In the genomic region with DNA sequence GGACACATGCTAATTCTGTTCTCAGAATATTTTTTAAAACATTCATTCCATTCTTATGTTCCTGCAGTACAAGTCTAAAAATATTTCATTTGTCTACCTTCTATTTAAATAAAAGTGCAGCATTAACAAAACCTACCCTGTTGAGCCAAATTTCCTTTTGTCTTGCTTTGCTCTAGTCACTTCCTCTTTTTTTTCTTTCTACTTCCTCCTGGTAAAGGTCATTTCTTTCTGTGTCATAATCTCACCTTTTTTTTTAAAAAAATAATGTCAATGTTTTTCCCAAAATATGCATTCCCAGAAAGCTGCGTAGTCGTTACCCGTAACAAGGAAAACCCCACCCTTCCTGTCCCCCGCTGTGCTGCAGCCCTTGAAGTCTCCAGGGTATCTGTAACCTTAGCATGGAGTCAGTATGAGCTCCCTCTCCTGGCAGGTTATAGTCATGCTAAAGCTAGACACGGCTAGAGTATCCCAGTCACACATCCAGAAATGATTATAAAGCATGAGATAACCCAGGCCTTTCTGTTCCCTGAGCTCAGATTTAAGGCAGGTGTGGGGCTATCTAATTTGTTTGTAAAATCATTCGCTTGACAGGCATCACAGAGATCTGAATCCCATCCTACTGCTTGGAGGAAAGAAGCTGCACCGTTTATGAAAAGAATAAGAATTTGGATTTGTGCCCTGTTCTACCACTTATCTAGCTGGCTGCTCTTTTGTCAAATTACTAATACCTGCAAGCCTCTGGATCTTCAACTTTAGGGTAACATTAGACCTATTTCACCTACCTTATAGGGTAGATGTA, we compare ENCODE assay signal across 8 cellular contexts. TPM values are rescaled to one million over a fixed set of nuclear protein-coding genes. Genes with fewer than 3 reads are reported as not detected.
DNase-seq lines count a peak whose midpoint lies in the region; ATAC-seq and TF ChIP-seq lines count a peak whose summit lies in the region.

No MANE protein-coding gene starts in this region.

- H3K4me3 Mint-ChIP-seq in CD4-positive, alpha-beta T cell, result peak overlapping the region; percentile 94

- no peaks in the 10 kb centered on the region for H3K9me3 ChIP-seq in CD4-positive, alpha-beta T cell (ENCODE audit: control insufficient read depth, low read length)

- H3K27ac Mint-ChIP-seq in CD4-positive, alpha-beta T cell, result peak overlapping the region; percentile 69

- TF ChIP-seq CTCF in CD4-positive, alpha-beta T cell (IDR thresholded peaks at IDR 0.05), result peak; percentile 74

- H3K9me3 Mint-ChIP-seq in CD4-positive, alpha-beta T cell, result no peaks in the 10 kb centered on the region

- H3K27me3 Mint-ChIP-seq in CD4-positive, alpha-beta T cell, result no peaks in the 10 kb centered on the region

- no peaks in the 10 kb centered on the region for H3K27me3 ChIP-seq in CD4-positive, alpha-beta T cell (ENCODE audit: control insufficient read depth, insufficient read depth, low read length)

- DNase-seq in CD4-positive, alpha-beta T cell, result peak; percentile 18 to 49 (median 36)
- DNase-seq in NCI-H524 treated with DMSO at 0.1 percent for 48 hours (lab: John Stamatoyannopoulos, UW) (peak; percentile 16), medulla oblongata (ENCODE audit: extremely low spot score) (peak; percentile 93)
- peak; percentile 68 for DNase-seq in activated CD4-positive, alpha-beta T cell treated with anti-CD3 and anti-CD28 coated beads for 48 hours
- DNase-seq in effector CD8-positive, alpha-beta T cell (lab: John Stamatoyannopoulos, UW), result peak; percentile 25
- peak; percentile 32 to 43 for DNase-seq in stimulated activated CD8-positive, alpha-beta memory T cell treated with anti-CD3 and anti-CD28 coated beads, Interleukin-15, amount 100 ng/mL, for 48 hours (ENCODE audit: low read depth in 2 of 2)

- ATAC-seq in CD4-positive, alpha-beta T cell (ENCODE audit: poor library complexity), result peak; percentile 100
- ATAC-seq in GM19372 (IDR thresholded peaks at IDR 0.05; ENCODE audit: low read depth, unreplicated experiment) (peak; percentile 96), HG03460 (IDR thresholded peaks at IDR 0.05; ENCODE audit: unreplicated experiment) (peak; percentile 96)

- POLR2A ChIA-PET in CD4-positive, alpha-beta T cell (lab: Charles Lee), result interaction anchor here (0.6 to 2.3 kb wide), 12 partner anchors 9 to 528 kb away, joined by 3 to 34 read pairs (median 4); a partner anchor contains a TSS

- intact Hi-C loops in CD4-positive, alpha-beta T cell (cut with DNase I, micrococcal nuclease), result loop anchor here (1.0 to 2.0 kb wide), 6 partner anchors 25 to 599 kb away; a partner anchor contains a TSS

- no peak overlapping the region for H3K27ac ChIP-seq in CD4-positive, alpha-beta T cell (ENCODE audit: low read depth, low read length)

- peaks cover 15% of the 10 kb centered on the region for H3K4me1 Mint-ChIP-seq in CD4-positive, alpha-beta T cell (ENCODE audit: low read depth)

- CTCF ChIA-PET in CD4-positive, alpha-beta T cell (lab: Charles Lee), result interaction anchor here (0.6 to 5.2 kb wide), 27 partner anchors 9 to 441 kb away, joined by 3 to 57 read pairs (median 3); a partner anchor contains a TSS

- H3K36me3 Mint-ChIP-seq in CD4-positive, alpha-beta T cell (ENCODE audit: low read depth), result no peaks in the 10 kb centered on the region

RNA-seq across cellular contexts. Expression of a gene that starts 51.1 kb away (rescaled TPM):
- 10 to 100 TPM; 32.1 to 35.4 TPM for total RNA-seq in CD4-positive, alpha-beta T cell

Comparison
In these comparisons a context has a peak if more than half of its experiments do, and no peak if none do; other contexts are left out.
1. DNase-seq: peak in every context shown above with its lines; median percentile 93 in medulla oblongata; 68 in activated CD4-positive, alpha-beta T cell treated with anti-CD3 and anti-CD28 coated beads for 48 hours; 38 in stimulated activated CD8-positive, alpha-beta memory T cell treated with anti-CD3 and anti-CD28 coated beads, Interleukin-15, amount 100 ng/mL, for 48 hours; 36 in CD4-positive, alpha-beta T cell; 25 in effector CD8-positive, alpha-beta T cell; 16 in NCI-H524 treated with DMSO at 0.1 percent for 48 hours.